ENCODE assay signal across 12 cellular contexts in genomic region chr6:27616313-27617045, GRCh38.
DNase-seq lines count a peak whose midpoint lies in the region; ATAC-seq and TF ChIP-seq lines count a peak whose summit lies in the region.
"Had no signal": no experiment of that assay in that cellular context is flagged by ENCODE, and none has a peak within 500 bp of the region (broad histone marks: within the 10 kb centered on the region; RNA-seq: fewer than 3 reads in every experiment).

No MANE protein-coding gene starts in this region.

- TF ChIP-seq CTCF in Caco-2 (IDR thresholded peaks at IDR 0.05; ENCODE audit: insufficient read depth in 1 of 2, low read depth in 1 of 2, low read length in 1 of 2, severe bottlenecking in 1 of 2, unreplicated experiment in 1 of 2) (no peak), MCF 10A (IDR thresholded peaks at IDR 0.05; ENCODE audit: unreplicated experiment) (no peak), lower leg skin (IDR thresholded peaks at IDR 0.05) (no peak)

- 43 to 46% methylated on average over 6 of the region's 6 CpGs for WGBS in lower leg skin, 2 donors

- H3K27me3 Mint-ChIP-seq in Caco-2 (ENCODE audit: insufficient read depth, unreplicated experiment) (peaks cover 1% of the 10 kb centered on the region), MCF 10A (ENCODE audit: insufficient read depth, unreplicated experiment) (no peaks in the 10 kb centered on the region)

- POLR2A ChIA-PET in Caco-2 (lab: Charles Lee) = no interaction called here
- POLR2A ChIA-PET in MCF 10A (lab: Yijun Ruan, JAX) = interaction anchor here (0.8 to 5.0 kb wide), 27 partner anchors 11 to 469 kb away, joined by 3 to 57 read pairs (median 7); partner anchors contain the start of gene ZNF184

- intact Hi-C loops in Caco-2 (cut with micrococcal nuclease; ENCODE audit: unreplicated experiment) = loop anchor here (5.0 kb wide), 1 partner anchor 136 kb away; no protein-coding TSS in a partner anchor
- intact Hi-C loops in MCF 10A (cut with micrococcal nuclease) = loop anchor here (1.0 to 5.0 kb wide), 2 partner anchors 56 to 72 kb away; no protein-coding TSS in a partner anchor
- intact Hi-C loops in lower leg skin (cut with DNase I; ENCODE audit: low total_unique reads) = no loop called here

- H3K36me3 ChIP-seq in Caco-2 (ENCODE audit: control insufficient read depth, insufficient read depth, low read length) = no peaks in the 10 kb centered on the region
- H3K36me3 ChIP-seq in HUES6 (ENCODE audit: control insufficient read depth, insufficient read depth, low read length) = no peaks in the 10 kb centered on the region
- no peaks in the 10 kb centered on the region for H3K36me3 ChIP-seq in mucosa of rectum (ENCODE audit: control insufficient read depth in 2 of 2, insufficient read depth in 2 of 2, low read length in 2 of 2)
- H3K36me3 ChIP-seq: esophagus squamous epithelium had no signal

- H3K27me3 ChIP-seq in Caco-2 (replicated peaks; ENCODE audit: control insufficient read depth, insufficient read depth, low read length) (no peaks in the 10 kb centered on the region), HUES6 (ENCODE audit: control insufficient read depth, insufficient read depth, low read length) (peaks cover 9% of the 10 kb centered on the region; the same call in 1 of the 2 replicates), mucosa of rectum (ENCODE audit: control insufficient read depth in 2 of 2, insufficient read depth in 2 of 2, low read length in 2 of 2) (peaks cover 2 to 12% of the 10 kb centered on the region in 2 donors)

- H3K27ac Mint-ChIP-seq in Caco-2 (ENCODE audit: unreplicated experiment) (no peak overlapping the region), MCF 10A (ENCODE audit: low read depth, unreplicated experiment) (peak overlapping the region; percentile 86)

- CTCF ChIA-PET in Caco-2 (lab: Charles Lee) (interaction anchor here (2.0 kb wide), 1 partner anchor 136 kb away, joined by 10 read pairs; no protein-coding TSS in a partner anchor), MCF 10A (lab: Yijun Ruan, JAX) (interaction anchor here (0.6 to 4.0 kb wide), 7 partner anchors 8 to 1080 kb away, joined by 3 to 25 read pairs (median 11); no protein-coding TSS in a partner anchor)

- no peaks in the 10 kb centered on the region for H3K9me3 ChIP-seq in Caco-2
- no peaks in the 10 kb centered on the region for H3K9me3 ChIP-seq in HUES6 (ENCODE audit: control insufficient read depth, insufficient read depth, low read depth, low read length)
- H3K9me3 ChIP-seq in mucosa of rectum (ENCODE audit: control insufficient read depth in 2 of 2, low read length in 2 of 2) = no peaks in the 10 kb centered on the region
- H3K9me3 ChIP-seq: esophagus squamous epithelium had no signal

- no peak for DNase-seq in Caco-2
- no peak for DNase-seq in MCF 10A (ENCODE audit: unreplicated experiment)
- no peak for DNase-seq in lower leg skin (ENCODE audit: low spot score in 2 of 2)
- DNase-seq in substantia nigra (lab: John Stamatoyannopoulos, UW) = no peak
- DNase-seq: activated naive CD4-positive, alpha-beta T cell treated with anti-CD3 and anti-CD28 coated beads, Interleukin-2, amount 50 U/mL, for 16 hours; esophagus squamous epithelium; NCI-H774; T-helper 9 cell had no signal

- no peaks in the 10 kb centered on the region for H3K4me1 ChIP-seq in Caco-2
- no peaks in the 10 kb centered on the region for H3K4me1 ChIP-seq in HUES6 (ENCODE audit: control insufficient read depth, insufficient read depth, low read length)
- peaks cover 4 to 5% of the 10 kb centered on the region in 2 donors for H3K4me1 ChIP-seq in mucosa of rectum (ENCODE audit: control insufficient read depth in 2 of 2, insufficient read depth in 2 of 2, low read length in 2 of 2)

- H3K27ac ChIP-seq in HUES6 (ENCODE audit: low read depth, low read length) = no peak overlapping the region
- H3K27ac ChIP-seq in mucosa of rectum (ENCODE audit: low read depth in 2 of 2, low read length in 2 of 2) = no peak overlapping the region
- no peak overlapping the region for H3K27ac ChIP-seq in substantia nigra (ENCODE audit: low read depth, low read length, poor library complexity, severe bottlenecking)
- H3K27ac ChIP-seq: esophagus squamous epithelium had no signal

- H3K36me3 Mint-ChIP-seq in Caco-2 (ENCODE audit: insufficient read depth, unreplicated experiment) = peaks cover 8% of the 10 kb centered on the region
- H3K36me3 Mint-ChIP-seq in MCF 10A (ENCODE audit: insufficient read depth, unreplicated experiment) = no peaks in the 10 kb centered on the region

- H3K4me1 Mint-ChIP-seq in Caco-2 (ENCODE audit: low read depth, unreplicated experiment) (peaks cover 6% of the 10 kb centered on the region), MCF 10A (ENCODE audit: insufficient read depth, unreplicated experiment) (peaks cover 6% of the 10 kb centered on the region)

- ATAC-seq in HG03442 (IDR thresholded peaks at IDR 0.05; ENCODE audit: unreplicated experiment) = no peak
- ATAC-seq in HG02798 (IDR thresholded peaks at IDR 0.05; ENCODE audit: poor library complexity, unreplicated experiment) = no peak

- BruUV-seq in Caco-2 (replicated peaks; lab: Mats Ljungman, UMichigan) (no TSS peak), MCF 10A (replicated peaks; lab: Mats Ljungman, UMichigan) (no TSS peak)

- H3K4me3 Mint-ChIP-seq in Caco-2 (ENCODE audit: unreplicated experiment) (peak overlapping the region; percentile 86), MCF 10A (ENCODE audit: unreplicated experiment) (peak overlapping the region; percentile 89)

- no peak for TF ChIP-seq POLR2A in lower leg skin (IDR thresholded peaks at IDR 0.05)

- H3K4me3 ChIP-seq in Caco-2 (ENCODE audit: low read depth, low read length) (peak overlapping the region; percentile 33), HUES6 (ENCODE audit: low read depth, low read length) (peak overlapping the region; percentile 99), mucosa of rectum (ENCODE audit: low read length in 2 of 2) (peak overlapping the region; percentile 54 to 68), lower leg skin (ENCODE audit: low read depth, poor library complexity, severe bottlenecking) (no peak overlapping the region)

- H3K9me3 Mint-ChIP-seq in Caco-2 (ENCODE audit: unreplicated experiment) (no peaks in the 10 kb centered on the region), MCF 10A (ENCODE audit: unreplicated experiment) (no peaks in the 10 kb centered on the region)

- H3K9ac ChIP-seq in HUES6 (ENCODE audit: low read length) (peak overlapping the region; percentile 57), mucosa of rectum (ENCODE audit: low read depth in 1 of 2, low read length in 2 of 2) (no peak overlapping the region)
